Comparison of ENCODE assay signal across 19 cellular contexts in genomic region chr5:124297826-124298225, GRCh38.
"Had no signal": no experiment of that assay in that cellular context is flagged by ENCODE, and none has a peak within 500 bp of the region (broad histone marks: within the 10 kb centered on the region; RNA-seq: fewer than 3 reads in every experiment).

No MANE protein-coding gene starts in this region.

- H3K9me3 ChIP-seq: psoas muscle, right lobe of liver, tibial artery, upper lobe of left lung, vagina had no signal

- H2AFZ ChIP-seq: parathyroid adenoma had no signal

- H3K27ac ChIP-seq: coronary artery, dorsolateral prefrontal cortex, foreskin keratinocyte, parathyroid adenoma, psoas muscle, right lobe of liver, spleen, tibial artery, upper lobe of left lung, vagina had no signal

- H3K4me3 ChIP-seq: coronary artery, dorsolateral prefrontal cortex, psoas muscle, right lobe of liver, spleen, tibial artery, upper lobe of left lung, vagina had no signal

- H3K36me3 ChIP-seq: right lobe of liver, spleen, tibial artery, upper lobe of left lung, vagina had no signal

- H3K4me1 ChIP-seq: foreskin keratinocyte, parathyroid adenoma, psoas muscle, right lobe of liver, spleen, tibial artery, upper lobe of left lung, vagina had no signal

- H3K27me3 ChIP-seq: dorsolateral prefrontal cortex, foreskin keratinocyte, right lobe of liver, spleen, tibial artery, upper lobe of left lung, vagina had no signal

- DNase-seq: dorsolateral prefrontal cortex; effector CD8-positive, alpha-beta T cell; foreskin keratinocyte; head of caudate nucleus; hippocampal formation; mesendoderm; naive B cell; psoas muscle; retina; right lobe of liver; spleen; stimulated activated CD4-positive, alpha-beta T cell treated with anti-CD3 and anti-CD28 coated beads, Interleukin-15, amount 100 ng/mL, for 24 hours; stimulated activated CD4-positive, alpha-beta T cell treated with anti-CD3 and anti-CD28 coated beads, Interleukin-1b, Interleukin-23, amount 100 ng/mL, for 48 hours; stimulated activated CD4-positive, alpha-beta T cell treated with anti-CD3 and anti-CD28 coated beads, Interleukin-4, amount 100 ng/mL, for 24 hours; tibial artery; upper lobe of left lung had no signal

- H3K9ac ChIP-seq: parathyroid adenoma had no signal

- H3K79me2 ChIP-seq: parathyroid adenoma had no signal
